Comparison of ENCODE assay signal across 26 cellular contexts in the genomic region with DNA sequence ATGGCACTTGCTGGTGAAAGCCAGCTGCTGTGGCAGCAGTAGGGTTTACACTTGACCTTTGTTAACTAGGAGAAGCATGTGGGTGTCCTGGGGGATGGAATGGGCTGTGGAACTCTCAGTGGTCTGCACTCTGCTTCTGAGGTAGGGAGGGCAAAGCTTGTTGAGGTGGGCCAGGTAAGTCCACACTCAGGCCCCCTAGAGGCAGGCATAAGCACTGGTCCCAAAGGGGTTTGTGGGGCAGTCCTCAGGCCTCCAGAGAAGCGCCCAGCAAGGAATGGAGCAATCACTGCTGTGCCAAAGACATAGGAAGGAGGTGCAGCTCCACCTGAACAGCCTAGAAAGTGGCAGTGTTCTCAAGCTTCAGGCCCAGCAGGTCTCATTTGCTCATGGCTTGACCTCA. TPM values are rescaled to one million over a fixed set of nuclear protein-coding genes. Genes with fewer than 3 reads are reported as not detected.
DNase-seq lines count a peak whose midpoint lies in the region; ATAC-seq, FAIRE-seq and TF ChIP-seq lines count a peak whose summit lies in the region.
"Had no signal": no experiment of that assay in that cellular context is flagged by ENCODE, and none has a peak within 500 bp of the region (broad histone marks: within the 10 kb centered on the region; RNA-seq: fewer than 3 reads in every experiment).

No MANE protein-coding gene starts in this region.

- no peaks in the 10 kb centered on the region for H3K79me1 ChIP-seq in H1 (ENCODE audit: low read depth, low read length)

- H3K4ac ChIP-seq in H1 (replicated peaks; ENCODE audit: insufficient read length, low read depth, low read length): peak overlapping the region; percentile 78

- H2BK5ac ChIP-seq in H1 (ENCODE audit: low read depth, low read length): 0 out of 2 replicates have a peak overlapping the region, but pooled peaks have one; percentile 19

- H3K27me3 ChIP-seq in Loucy (ENCODE audit: insufficient read depth, low read length, poor library complexity, severe bottlenecking) (no peaks in the 10 kb centered on the region), H1 (replicated peaks in 1 of 4; ENCODE audit: control insufficient read depth in 3 of 4, extremely low read depth in 1 of 4, insufficient read depth in 3 of 4, low read length in 3 of 4) (no peaks in the 10 kb centered on the region; a peak in 1 of 7 replicates), thyroid gland (no peaks in the 10 kb centered on the region)
- H3K27me3 ChIP-seq: ovary had no signal

- no peaks in the 10 kb centered on the region for H3K9me2 ChIP-seq in Loucy (replicated peaks; ENCODE audit: low read depth, low read length)

- intact Hi-C loops in thyroid gland (cut with DNase I): no loop called here

- H3K79me2 ChIP-seq in Loucy (ENCODE audit: insufficient read depth, low read length) (no peaks in the 10 kb centered on the region), H1 (ENCODE audit: control insufficient read depth in 1 of 2, insufficient read depth in 2 of 2, low read length in 2 of 2) (no peaks in the 10 kb centered on the region)

- H3K4me1 ChIP-seq in Loucy (ENCODE audit: insufficient read depth, low read length, poor library complexity, severe bottlenecking) (no peaks in the 10 kb centered on the region), H1 (replicated peaks in 1 of 4; ENCODE audit: control insufficient read depth in 3 of 4, insufficient read depth in 4 of 4, low read length in 3 of 4) (peaks cover 0 to 13% (median 4%) of the 10 kb centered on the region in 4 experiments; a peak in 4 of 7 replicates), thyroid gland (no peaks in the 10 kb centered on the region)

- H3K23me2 ChIP-seq in H1 (ENCODE audit: low read depth, low read length): no peaks in the 10 kb centered on the region

- no peak overlapping the region for H3K14ac ChIP-seq in H1 (ENCODE audit: insufficient read length)

- 0 out of 2 replicates have a peak overlapping the region, but pooled peaks have one; percentile 34 for H3K18ac ChIP-seq in H1 (ENCODE audit: extremely low read depth, low read length)

- H3K56ac ChIP-seq in H1 (replicated peaks; ENCODE audit: insufficient read length, low read depth, low read length): no peak overlapping the region

- TF ChIP-seq POLR2A in H1 (IDR thresholded peaks at IDR 0.05; ENCODE audit: control extremely low read depth in 1 of 2, low read depth in 2 of 2, low read length in 2 of 2): no peak
- TF ChIP-seq POLR2A in thyroid gland (IDR thresholded peaks at IDR 0.05): no peak

- no peak overlapping the region for H2BK120ac ChIP-seq in H1 (replicated peaks; ENCODE audit: low read depth, low read length)

- TF ChIP-seq CTCF in 22Rv1 (IDR thresholded peaks at IDR 0.05) (peak; percentile 29), GM12865 (IDR thresholded peaks at IDR 0.05; ENCODE audit: insufficient read depth, low read depth, low read length, missing control alignments) (peak; percentile 40), Loucy (conservative IDR thresholded peaks at IDR 0.05; ENCODE audit: low read length) (peak; percentile 51), H1 (IDR thresholded peaks at IDR 0.05; ENCODE audit: control extremely low read depth in 1 of 3, insufficient read depth in 1 of 3, low read depth in 1 of 3, low read length in 3 of 3) (peak; percentile 44 to 77 (median 67); a peak in 3 of 4 replicates), thyroid gland (IDR thresholded peaks at IDR 0.05) (no peak)

- no peaks in the 10 kb centered on the region for H3F3A ChIP-seq in Loucy (ENCODE audit: low read depth)

- peak overlapping the region; percentile 30 for H4K91ac ChIP-seq in H1 (replicated peaks; ENCODE audit: insufficient read length, low read length)

- H2BK12ac ChIP-seq in H1 (ENCODE audit: low read depth, low read length): no peak overlapping the region; the same call in 1 of the 2 replicates

- no peak overlapping the region for H4K8ac ChIP-seq in H1 (ENCODE audit: extremely low read depth, insufficient read depth, low read length)

- FAIRE-seq in H1 (lab: Jason Lieb, UNC): peak; percentile 19
- FAIRE-seq: H54 had no signal

- H2AK5ac ChIP-seq in H1 (ENCODE audit: low read depth, low read length): no peak overlapping the region

- H2BK15ac ChIP-seq in H1 (ENCODE audit: low read length): peak overlapping the region; percentile 18; the same call in 1 of the 2 replicates

- POLR2A ChIA-PET in H1 (lab: Charles Lee; ENCODE audit: partially characterized antibody): interaction anchor here (0.6 kb wide), 1 partner anchor 175 kb away, joined by 3 read pairs; no protein-coding TSS in a partner anchor

- DNase-seq in GM12865 (ENCODE audit: low read depth): peak; percentile 15
- peak in 1 of 2 experiments; percentile 49 for DNase-seq in H1 (ENCODE audit: low read depth in 1 of 2, low spot score in 2 of 2)
- no peak for DNase-seq in thyroid gland
- no peak for DNase-seq in activated gamma-delta T cell (lab: John Stamatoyannopoulos, UW)
- DNase-seq: activated CD4-positive, alpha-beta T cell treated with anti-CD3 and anti-CD28 coated beads for 4 hours; activated CD8-positive, alpha-beta memory T cell treated with anti-CD3 and anti-CD28 coated beads, Interleukin-2, amount 10 ng/mL, durations not matched to agents 7 days and 5 days; aorta; CD4-positive, CD25-positive, alpha-beta regulatory T cell; central memory CD4-positive, alpha-beta T cell; GF-D8; head of caudate nucleus; KBM-7; naive thymus-derived CD4-positive, alpha-beta T cell; NCI-H1694 treated with DMSO at 0.1 percent for 48 hours; NCI-H748 treated with DMSO at 0.1 percent for 48 hours; ovary; right cardiac atrium; T-helper 1 cell had no signal

- H3K9me3 ChIP-seq in Loucy (ENCODE audit: insufficient read depth, low read depth, low read length) (no peaks in the 10 kb centered on the region), H1 (ENCODE audit: insufficient read depth in 2 of 2, low read depth in 1 of 2, low read length in 1 of 2) (no peaks in the 10 kb centered on the region), thyroid gland (no peaks in the 10 kb centered on the region)
- H3K9me3 ChIP-seq: ovary had no signal

- H2AFZ ChIP-seq in Loucy (ENCODE audit: low read length) (no peak overlapping the region), H1 (ENCODE audit: low read length) (0 out of 2 replicates have a peak overlapping the region, but pooled peaks have one; percentile 35)

- no peak overlapping the region for H3K23ac ChIP-seq in H1 (ENCODE audit: insufficient read length)

- no peak overlapping the region for H4K5ac ChIP-seq in H1 (ENCODE audit: insufficient read length, low read depth, low read length)

- WGBS in H1 (ENCODE audit: extremely low coverage in 1 of 2, insufficient coverage in 1 of 2, insufficient read length in 1 of 2, insufficient replicate concordance in 2 of 2, low coverage in 1 of 2, low lambda C conversion rate in 2 of 2, missing lambda C conversion rate in 1 of 2), 2 experiments: 33% methylated on average over 1 of the region's 1 CpG; no CpG with 5 or more reads in 1 of the 2 experiments
- 55 to 100% methylated on average over 1 of the region's 1 CpG for WGBS in thyroid gland, 2 donors

- H3K27ac ChIP-seq in 22Rv1: no peak overlapping the region
- no peak overlapping the region for H3K27ac ChIP-seq in H1 (ENCODE audit: low read depth, low read length)
- H3K27ac ChIP-seq in thyroid gland: no peak overlapping the region
- H3K27ac ChIP-seq: ovary had no signal

- TF ChIP-seq EP300 in H1 (IDR thresholded peaks at IDR 0.05; ENCODE audit: borderline replicate concordance in 1 of 2, low read depth in 2 of 2, low read length in 2 of 2): no peak

- no peak for ATAC-seq in GM19328 (IDR thresholded peaks at IDR 0.05; ENCODE audit: unreplicated experiment)
- ATAC-seq: activated CD8-positive, alpha-beta memory T cell treated with anti-CD3 and anti-CD28 coated beads, Interleukin-2, amount 10 ng/mL, durations not matched to agents 7 days and 5 days; activated naive CD4-positive, alpha-beta T cell treated with anti-CD3 and anti-CD28 coated beads, Interleukin-2, amount 50 U/mL, for 72 hours; naive thymus-derived CD4-positive, alpha-beta T cell; Panc1; right cardiac atrium had no signal

- peak overlapping the region; percentile 51; the same call in 1 of the 2 replicates for H2BK20ac ChIP-seq in H1 (ENCODE audit: low read length)

- no peak overlapping the region for H3K4me2 ChIP-seq in Loucy (ENCODE audit: low read depth, low read length, poor library complexity, severe bottlenecking)
- H3K4me2 ChIP-seq in H1 (ENCODE audit: insufficient read depth in 1 of 2, low read depth in 2 of 2, low read length in 2 of 2): no peak overlapping the region

- peak; percentile 33 to 47 for TF ChIP-seq RAD21 in H1 (IDR thresholded peaks at IDR 0.05 in 1 of 2, conservative IDR thresholded peaks at IDR 0.05 in 1 of 2; ENCODE audit: low read depth in 2 of 2, low read length in 2 of 2)

- no peaks in the 10 kb centered on the region for H4K20me1 ChIP-seq in Loucy (ENCODE audit: insufficient read depth, low read length, poor library complexity, severe bottlenecking)
- H4K20me1 ChIP-seq in H1 (replicated peaks in 1 of 2; ENCODE audit: control insufficient read depth in 1 of 2, insufficient read depth in 2 of 2, low read length in 2 of 2): no peaks in the 10 kb centered on the region

- H3K4me3 ChIP-seq in GM12865 (ENCODE audit: low read depth, low read length): no peak overlapping the region
- no peak overlapping the region for H3K4me3 ChIP-seq in Loucy (ENCODE audit: low read length, poor library complexity, severe bottlenecking)
- H3K4me3 ChIP-seq in H1 (ENCODE audit: extremely low read depth in 1 of 4, insufficient read depth in 2 of 4, low read depth in 3 of 4, low read length in 4 of 4): no peak overlapping the region
- no peak overlapping the region for H3K4me3 ChIP-seq in thyroid gland (replicated peaks in 1 of 3)
- H3K4me3 ChIP-seq: ovary had no signal

- H3K9ac ChIP-seq in Loucy (ENCODE audit: low read depth, low read length, poor library complexity, severe bottlenecking) (no peak overlapping the region), H1 (replicated peaks in 1 of 4; ENCODE audit: extremely low read depth in 1 of 4, low read depth in 3 of 4, low read length in 3 of 4) (no peak overlapping the region)

- CTCF ChIA-PET in H1 (lab: Charles Lee; ENCODE audit: partially characterized antibody): interaction anchor here (0.6 to 1.8 kb wide), 13 partner anchors 9 to 1547 kb away, joined by 3 to 6 read pairs (median 4); partner anchors contain the start of gene INSL6

- H3K36me3 ChIP-seq in Loucy (ENCODE audit: insufficient read depth, low read length) (no peaks in the 10 kb centered on the region), H1 (ENCODE audit: control insufficient read depth in 2 of 4, insufficient read depth in 4 of 4, low read length in 3 of 4) (no peaks in the 10 kb centered on the region), thyroid gland (no peaks in the 10 kb centered on the region)
- H3K36me3 ChIP-seq: ovary had no signal

RNA-seq across cellular contexts. Expression of gene INSL4, which starts 34.7 kb away (rescaled TPM):
- total RNA-seq in H1 (2021; fragmentation: NEBNext Ultra II Directional; extraction: Animal tissue kit (Norgen Biotek cat#: 25700)): not detected in 2 replicates
- polyA plus RNA-seq in H1 (2011; rRNA removed): not detected in 2 replicates
- polyA plus RNA-seq in H1 (2011; cell fraction: cytosol; rRNA removed): not detected
- not detected for polyA plus RNA-seq in H1 (2011; cell fraction: nucleus; rRNA removed)
- polyA plus RNA-seq in H1 (2012, experiment 1 of 2): not detected in 4 replicates
- polyA plus RNA-seq in H1 (2012, experiment 2 of 2): not detected
- not detected for polyA plus RNA-seq in H1 (2013, experiment 1 of 2)
- polyA plus RNA-seq in H1 (2013, experiment 2 of 2): not detected
- not detected in 2 replicates for polyA minus RNA-seq in H1 (2011; rRNA and poly(A)+ RNA removed)
- not detected for polyA minus RNA-seq in H1 (2011; cell fraction: cytosol; rRNA and poly(A)+ RNA removed)
- not detected for polyA minus RNA-seq in H1 (2011; cell fraction: nucleus; rRNA and poly(A)+ RNA removed)
- total RNA-seq in thyroid gland: not detected
- total RNA-seq: activated CD8-positive, alpha-beta memory T cell treated with anti-CD3 and anti-CD28 coated beads, Interleukin-2, amount 10 ng/mL, durations not matched to agents 7 days and 5 days; activated naive CD4-positive, alpha-beta T cell treated with anti-CD3 and anti-CD28 coated beads, Interleukin-2, amount 50 U/mL, for 72 hours; aorta; CD4-positive, CD25-positive, alpha-beta regulatory T cell; dermis microvascular lymphatic vessel endothelial cell; naive thymus-derived CD4-positive, alpha-beta T cell; ovary; right cardiac atrium; ureter had no signal
- polyA plus RNA-seq: aorta; CD4-positive, CD25-positive, alpha-beta regulatory T cell; naive thymus-derived CD4-positive, alpha-beta T cell; ovary; right cardiac atrium had no signal

RNA-seq across cellular contexts. Expression of gene RLN2, which starts 38.6 kb away (rescaled TPM):
- 4.5 and 4.7 TPM in 2 replicates for total RNA-seq in H1 (2021; fragmentation: NEBNext Ultra II Directional; extraction: Animal tissue kit (Norgen Biotek cat#: 25700))
- 2.5 and 6.0 TPM in 2 replicates for polyA plus RNA-seq in H1 (2011; rRNA removed)
- polyA plus RNA-seq in H1 (2011; cell fraction: cytosol; rRNA removed): 5.0 TPM
- polyA plus RNA-seq in H1 (2011; cell fraction: nucleus; rRNA removed): 1.7 TPM
- polyA plus RNA-seq in H1 (2012, experiment 1 of 2): 2.7 to 6.9 TPM (median 4.6 TPM) in 4 replicates
- polyA plus RNA-seq in H1 (2012, experiment 2 of 2): 4.2 TPM
- 3.5 TPM for polyA plus RNA-seq in H1 (2013, experiment 1 of 2)
- 4.6 TPM for polyA plus RNA-seq in H1 (2013, experiment 2 of 2)
- polyA minus RNA-seq in H1 (2011; rRNA and poly(A)+ RNA removed): 0.98 and 3.1 TPM in 2 replicates
- polyA minus RNA-seq in H1 (2011; cell fraction: cytosol; rRNA and poly(A)+ RNA removed): 2.3 TPM
- polyA minus RNA-seq in H1 (2011; cell fraction: nucleus; rRNA and poly(A)+ RNA removed): 1.6 TPM
- not detected for total RNA-seq in thyroid gland
- total RNA-seq: aorta had no signal
- polyA plus RNA-seq: aorta had no signal

Comparison
In these comparisons a context has a peak if more than half of its experiments do, and no peak if none do; other contexts are left out.
1. CTCF ChIP-seq: peak in 22Rv1 (single experiment), GM12865 (single experiment), Loucy (single experiment) and H1 (3 of 3); none in thyroid gland (0 of 6).